In genomic region chr19:49664171-49665070, GRCh38 we compare ENCODE assay signal across 7 cellular contexts. TPM values are rescaled to one million over a fixed set of nuclear protein-coding genes. Genes with fewer than 3 reads are reported as not detected.
DNase-seq lines count a peak whose midpoint lies in the region; ATAC-seq and TF ChIP-seq lines count a peak whose summit lies in the region.

No MANE protein-coding gene starts in this region.

- peak; percentile 63 for TF ChIP-seq POLR2A in GM18526 (IDR thresholded peaks at IDR 0.05; ENCODE audit: extremely low read depth, insufficient read length)

- H3K27me3 ChIP-seq in Karpas-422 (ENCODE audit: low read length), result no peaks in the 10 kb centered on the region

- H3K27ac Mint-ChIP-seq in activated T-helper 2 cell treated with anti-CD3 and anti-CD28 coated beads, Interferon-gamma antibody, Interleukin-2, Interleukin-4, amounts not matched to agents 10 μg/mL and 5 μg/mL and 100 μg/mL, durations not matched to agents 14 hours and 24 hours and 36 hours, result peak overlapping the region; percentile 87
- peak overlapping the region; percentile 94 to 100 for H3K27ac Mint-ChIP-seq in natural killer cell treated with Interleukin-12 subunit alpha and Interleukin-12 subunit beta and Interleukin-15 and Interleukin-18, amount 100 ng/mL, for 72 hours

- no peaks in the 10 kb centered on the region for H3K9me2 ChIP-seq in Karpas-422 (replicated peaks; ENCODE audit: insufficient read depth, low read length)

- H3K4me3 Mint-ChIP-seq in activated T-helper 2 cell treated with anti-CD3 and anti-CD28 coated beads, Interferon-gamma antibody, Interleukin-2, Interleukin-4, amounts not matched to agents 10 μg/mL and 5 μg/mL and 100 μg/mL, durations not matched to agents 14 hours and 24 hours and 36 hours (ENCODE audit: low read depth), result peak overlapping the region; percentile 95
- H3K4me3 Mint-ChIP-seq in natural killer cell treated with Interleukin-12 subunit alpha and Interleukin-12 subunit beta and Interleukin-15 and Interleukin-18, amount 100 ng/mL, for 72 hours, result peak overlapping the region; percentile 99

- peaks cover 25% of the 10 kb centered on the region for H3K4me1 ChIP-seq in Karpas-422 (ENCODE audit: low read length)

- peak overlapping the region; percentile 87 for H3K27ac ChIP-seq in Karpas-422 (ENCODE audit: low read length)

- peaks cover 21% of the 10 kb centered on the region; the same call in 1 of the 2 replicates for H3K36me3 ChIP-seq in Karpas-422 (ENCODE audit: insufficient read depth, low read length)

- no peak overlapping the region for H2AFZ ChIP-seq in Karpas-422 (ENCODE audit: low read length)

- TF ChIP-seq CTCF in fibroblast of pulmonary artery (IDR thresholded peaks at IDR 0.05; ENCODE audit: low read length, missing control alignments), result no peak

- no peaks in the 10 kb centered on the region for H3K9me3 ChIP-seq in Karpas-422 (ENCODE audit: low read length)

- peak; percentile 79 to 87 for ATAC-seq in natural killer cell treated with Interleukin-12 subunit alpha and Interleukin-12 subunit beta and Interleukin-15 and Interleukin-18, amount 100 ng/mL, for 72 hours

- intact Hi-C loops in activated T-helper 2 cell treated with anti-CD3 and anti-CD28 coated beads, Interferon-gamma antibody, Interleukin-2, Interleukin-4, amounts not matched to agents 10 μg/mL and 5 μg/mL and 100 μg/mL, durations not matched to agents 14 hours and 24 hours and 36 hours (cut with micrococcal nuclease), result loop anchor here (1.0 to 10.0 kb wide), 3 partner anchors 12 to 150 kb away; partner anchors contain the start of genes FUZ, MED25 and SCAF1

- peak overlapping the region; percentile 91 for H3K4me2 ChIP-seq in Karpas-422 (ENCODE audit: low read depth, low read length, poor library complexity, severe bottlenecking)

- peaks cover 15% of the 10 kb centered on the region for H4K20me1 ChIP-seq in Karpas-422 (ENCODE audit: insufficient read depth, low read depth, low read length)

- no peaks in the 10 kb centered on the region for H3K9me3 Mint-ChIP-seq in activated T-helper 2 cell treated with anti-CD3 and anti-CD28 coated beads, Interferon-gamma antibody, Interleukin-2, Interleukin-4, amounts not matched to agents 10 μg/mL and 5 μg/mL and 100 μg/mL, durations not matched to agents 14 hours and 24 hours and 36 hours
- no peaks in the 10 kb centered on the region for H3K9me3 Mint-ChIP-seq in natural killer cell treated with Interleukin-12 subunit alpha and Interleukin-12 subunit beta and Interleukin-15 and Interleukin-18, amount 100 ng/mL, for 72 hours

- H3K79me2 ChIP-seq in Karpas-422 (ENCODE audit: low read length), result peaks cover 51% of the 10 kb centered on the region

- peak overlapping the region; percentile 85 for H3K9ac ChIP-seq in Karpas-422 (ENCODE audit: low read length)

- peaks cover 20% of the 10 kb centered on the region for H3K4me1 Mint-ChIP-seq in activated T-helper 2 cell treated with anti-CD3 and anti-CD28 coated beads, Interferon-gamma antibody, Interleukin-2, Interleukin-4, amounts not matched to agents 10 μg/mL and 5 μg/mL and 100 μg/mL, durations not matched to agents 14 hours and 24 hours and 36 hours (ENCODE audit: low read depth)
- H3K4me1 Mint-ChIP-seq in natural killer cell treated with Interleukin-12 subunit alpha and Interleukin-12 subunit beta and Interleukin-15 and Interleukin-18, amount 100 ng/mL, for 72 hours (ENCODE audit: low read depth in 2 of 2), result peaks cover 34 to 35% of the 10 kb centered on the region in 2 donors

- peak; percentile 95 for DNase-seq in Karpas-422
- peak; percentile 85 for DNase-seq in RKO (ENCODE audit: low spot score)
- DNase-seq in activated T-helper 2 cell treated with anti-CD3 and anti-CD28 coated beads, Interferon-gamma antibody, Interleukin-2, Interleukin-4, amounts not matched to agents 10 μg/mL and 5 μg/mL and 100 μg/mL, durations not matched to agents 14 hours and 24 hours and 36 hours (ENCODE audit: low spot score), result peak; percentile 79
- DNase-seq in fibroblast of pulmonary artery (ENCODE audit: low read depth), result peak; percentile 78
- DNase-seq in natural killer cell treated with Interleukin-12 subunit alpha and Interleukin-12 subunit beta and Interleukin-15 and Interleukin-18, amount 100 ng/mL, for 72 hours (ENCODE audit: low spot score), result peak; percentile 88
- peak; percentile 87 for DNase-seq in stimulated activated naive CD4-positive, alpha-beta T cell treated with Interleukin-2 at 50 U/mL for 16 hours (lab: John Stamatoyannopoulos, UW)

- H3K4me3 ChIP-seq in Karpas-422 (ENCODE audit: low read length) (peak overlapping the region; percentile 75), fibroblast of pulmonary artery (replicated peaks; ENCODE audit: low read depth, low read length) (peak overlapping the region; percentile 79)

- no peaks in the 10 kb centered on the region for H3K27me3 Mint-ChIP-seq in activated T-helper 2 cell treated with anti-CD3 and anti-CD28 coated beads, Interferon-gamma antibody, Interleukin-2, Interleukin-4, amounts not matched to agents 10 μg/mL and 5 μg/mL and 100 μg/mL, durations not matched to agents 14 hours and 24 hours and 36 hours (ENCODE audit: low read depth)
- H3K27me3 Mint-ChIP-seq in natural killer cell treated with Interleukin-12 subunit alpha and Interleukin-12 subunit beta and Interleukin-15 and Interleukin-18, amount 100 ng/mL, for 72 hours, result no peaks in the 10 kb centered on the region

- peaks cover 35% of the 10 kb centered on the region for H3K36me3 Mint-ChIP-seq in activated T-helper 2 cell treated with anti-CD3 and anti-CD28 coated beads, Interferon-gamma antibody, Interleukin-2, Interleukin-4, amounts not matched to agents 10 μg/mL and 5 μg/mL and 100 μg/mL, durations not matched to agents 14 hours and 24 hours and 36 hours (ENCODE audit: low read depth)
- peaks cover 4% of the 10 kb centered on the region for H3K36me3 Mint-ChIP-seq in natural killer cell treated with Interleukin-12 subunit alpha and Interleukin-12 subunit beta and Interleukin-15 and Interleukin-18, amount 100 ng/mL, for 72 hours

RNA-seq across cellular contexts. Expression of gene IRF3, which starts 1.2 kb away (rescaled TPM):
- total RNA-seq in Karpas-422 (2014; rRNA removed; shearing (Covaris generic); ENCODE audit: low replicate concordance), result 78.2 and 293 TPM in 2 replicates
- total RNA-seq in activated T-helper 2 cell treated with anti-CD3 and anti-CD28 coated beads, Interferon-gamma antibody, Interleukin-2, Interleukin-4, amounts not matched to agents 10 μg/mL and 5 μg/mL and 100 μg/mL, durations not matched to agents 14 hours and 24 hours and 36 hours, result 135 and 147 TPM in 2 replicates
- total RNA-seq in natural killer cell treated with Interleukin-12 subunit alpha and Interleukin-12 subunit beta and Interleukin-15 and Interleukin-18, amount 100 ng/mL, for 72 hours, result 100 to 1,000 TPM; 167 to 185 TPM

RNA-seq across cellular contexts. Expression of gene BCL2L12, which starts 1.3 kb away (rescaled TPM):
- total RNA-seq in Karpas-422 (2014; rRNA removed; shearing (Covaris generic); ENCODE audit: low replicate concordance), result 25.6 and 35.4 TPM in 2 replicates
- 66.2 and 72.7 TPM in 2 replicates for total RNA-seq in activated T-helper 2 cell treated with anti-CD3 and anti-CD28 coated beads, Interferon-gamma antibody, Interleukin-2, Interleukin-4, amounts not matched to agents 10 μg/mL and 5 μg/mL and 100 μg/mL, durations not matched to agents 14 hours and 24 hours and 36 hours
- total RNA-seq in natural killer cell treated with Interleukin-12 subunit alpha and Interleukin-12 subunit beta and Interleukin-15 and Interleukin-18, amount 100 ng/mL, for 72 hours, result 10 to 100 TPM; 45.9 to 98.0 TPM

RNA-seq across cellular contexts. Expression of gene PRMT1, which starts 12.7 kb away (rescaled TPM):
- 293 and 522 TPM in 2 replicates for total RNA-seq in Karpas-422 (2014; rRNA removed; shearing (Covaris generic); ENCODE audit: low replicate concordance)
- total RNA-seq in activated T-helper 2 cell treated with anti-CD3 and anti-CD28 coated beads, Interferon-gamma antibody, Interleukin-2, Interleukin-4, amounts not matched to agents 10 μg/mL and 5 μg/mL and 100 μg/mL, durations not matched to agents 14 hours and 24 hours and 36 hours, result 431 TPM in 2 replicates
- 100 to 1,000 TPM; 268 to 457 TPM for total RNA-seq in natural killer cell treated with Interleukin-12 subunit alpha and Interleukin-12 subunit beta and Interleukin-15 and Interleukin-18, amount 100 ng/mL, for 72 hours

RNA-seq across cellular contexts. Expression of gene SCAF1, which starts 22.4 kb away (rescaled TPM):
- total RNA-seq in Karpas-422 (2014; rRNA removed; shearing (Covaris generic); ENCODE audit: low replicate concordance), result 8.3 and 19.6 TPM in 2 replicates
- 64.6 and 69.5 TPM in 2 replicates for total RNA-seq in activated T-helper 2 cell treated with anti-CD3 and anti-CD28 coated beads, Interferon-gamma antibody, Interleukin-2, Interleukin-4, amounts not matched to agents 10 μg/mL and 5 μg/mL and 100 μg/mL, durations not matched to agents 14 hours and 24 hours and 36 hours
- 100 to 1,000 TPM in 1 of 2 donors, 10 to 100 TPM in 1; 75.8 to 106 TPM for total RNA-seq in natural killer cell treated with Interleukin-12 subunit alpha and Interleukin-12 subunit beta and Interleukin-15 and Interleukin-18, amount 100 ng/mL, for 72 hours

RNA-seq across cellular contexts. Expression of gene RRAS, which starts 24.5 kb away (rescaled TPM):
- 0.22 and 1.8 TPM in 2 replicates for total RNA-seq in Karpas-422 (2014; rRNA removed; shearing (Covaris generic); ENCODE audit: low replicate concordance)
- total RNA-seq in activated T-helper 2 cell treated with anti-CD3 and anti-CD28 coated beads, Interferon-gamma antibody, Interleukin-2, Interleukin-4, amounts not matched to agents 10 μg/mL and 5 μg/mL and 100 μg/mL, durations not matched to agents 14 hours and 24 hours and 36 hours, result 4.9 and 6.2 TPM in 2 replicates
- 10 to 100 TPM in 1 of 2 donors, 1 to 10 TPM in 1; 4.1 to 10.4 TPM for total RNA-seq in natural killer cell treated with Interleukin-12 subunit alpha and Interleukin-12 subunit beta and Interleukin-15 and Interleukin-18, amount 100 ng/mL, for 72 hours

Comparison
In these comparisons a context has a peak if more than half of its experiments do, and no peak if none do; other contexts are left out.
1. Peak in every context shown above with its lines: DNase-seq, ATAC-seq, H3K4me3 ChIP-seq and H3K27ac ChIP-seq.